10 cellular contexts compared by ENCODE assay signal in the genomic region with DNA sequence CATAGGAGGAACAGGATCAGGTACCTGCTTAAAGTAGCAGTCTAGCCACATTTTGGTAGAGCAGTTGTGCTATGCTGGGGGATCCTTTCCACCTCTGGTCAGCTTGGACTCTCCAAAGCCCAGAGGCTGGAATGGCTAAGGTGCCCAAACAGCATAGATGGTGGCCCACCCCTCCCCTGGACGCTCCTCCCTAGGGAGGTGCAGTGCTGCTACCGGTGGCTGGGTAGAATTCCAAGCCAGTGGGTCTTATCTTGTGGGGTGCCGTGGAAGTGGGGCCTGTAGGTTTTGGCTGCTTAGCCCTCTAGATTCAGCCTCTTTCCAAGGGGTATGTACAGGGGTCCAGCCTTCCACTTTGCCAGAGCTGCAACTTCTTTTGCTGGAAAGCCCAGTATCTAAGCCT. TPM values are rescaled to one million over a fixed set of nuclear protein-coding genes. Genes with fewer than 3 reads are reported as not detected.
"Had no signal": no experiment of that assay in that cellular context is flagged by ENCODE, and none has a peak within 500 bp of the region (broad histone marks: within the 10 kb centered on the region; RNA-seq: fewer than 3 reads in every experiment).

No MANE protein-coding gene starts in this region.

- FAIRE-seq: H1, H54, HTR-8/SVneo, K562 had no signal

- H3K4me3 ChIP-seq: GM23338, K562 had no signal

- H3K4me3 Mint-ChIP-seq: GM23338, H9 had no signal

- ATAC-seq: GM23338, K562 had no signal

- H3K27ac Mint-ChIP-seq: GM23338, H9 had no signal

- DNase-seq: H9, HCEC 1CT, IMR-90, KG1 had no signal

- H3K4me1 Mint-ChIP-seq: GM23338 had no signal

RNA-seq across cellular contexts. Expression of gene RUNDC3B, which starts 44.0 kb away (rescaled TPM):
- total RNA-seq: HT-29, K562 had no signal
